In the genomic region with DNA sequence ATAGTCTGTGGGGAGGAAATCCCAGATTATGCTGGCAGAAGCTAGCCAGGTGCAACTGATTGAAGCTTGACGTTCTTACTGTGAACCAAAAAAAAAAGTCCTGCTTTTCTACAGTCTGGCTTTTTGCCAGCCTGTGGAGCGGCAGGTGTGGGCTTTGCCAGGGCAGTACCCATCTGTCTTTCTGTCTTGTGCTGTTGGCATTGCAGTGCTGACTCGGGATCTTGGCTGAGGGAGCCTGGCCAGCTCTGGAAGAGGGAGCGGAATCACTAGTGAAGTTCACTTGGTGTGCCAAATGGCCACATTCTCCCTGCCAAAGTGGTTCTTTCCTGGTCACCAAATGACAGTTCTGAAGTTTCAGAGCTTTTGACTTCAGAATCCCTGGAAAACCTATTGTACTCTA, we compare ENCODE assay signal across 12 cellular contexts. TPM values are rescaled to one million over a fixed set of nuclear protein-coding genes. Genes with fewer than 3 reads are reported as not detected.
DNase-seq lines count a peak whose midpoint lies in the region; ATAC-seq, FAIRE-seq and TF ChIP-seq lines count a peak whose summit lies in the region.
"Had no signal": no experiment of that assay in that cellular context is flagged by ENCODE, and none has a peak within 500 bp of the region (broad histone marks: within the 10 kb centered on the region; RNA-seq: fewer than 3 reads in every experiment).

No MANE protein-coding gene starts in this region.

- peaks cover 36% of the 10 kb centered on the region for H3K4me1 Mint-ChIP-seq in CD14-positive monocyte

- intact Hi-C loops in CD14-positive monocyte (cut with micrococcal nuclease), result no loop called here

- no peaks in the 10 kb centered on the region for H3K27me3 Mint-ChIP-seq in CD14-positive monocyte (ENCODE audit: low read depth in 3 of 3)

- peaks cover 0 to 2% (median 0%) of the 10 kb centered on the region in 7 donors for H3K9me3 Mint-ChIP-seq in CD14-positive monocyte

- H3K36me3 Mint-ChIP-seq in CD14-positive monocyte, result peaks cover 19 to 23% of the 10 kb centered on the region in 2 donors

- DNase-seq in DMS153 (lab: John Stamatoyannopoulos, UW) (peak; percentile 78), NCI-H146 (lab: John Stamatoyannopoulos, UW) (peak; percentile 87), midbrain (lab: John Stamatoyannopoulos, UW) (peak; percentile 22), CD14-positive monocyte (ENCODE audit: low spot score) (no peak), RCC 7860 (ENCODE audit: low spot score) (no peak)
- DNase-seq: activated naive CD4-positive, alpha-beta T cell treated with anti-CD3 and anti-CD28 coated beads, Interleukin-2, amount 50 U/mL, for 16 hours; GDM1; NCI-H526 had no signal

- TF ChIP-seq CTCF in VCaP (conservative IDR thresholded peaks at IDR 0.05) (no peak), CD14-positive monocyte (IDR thresholded peaks at IDR 0.05) (no peak)

- FAIRE-seq in RCC 7860 (lab: Jason Lieb, UNC), result no peak
- FAIRE-seq: endometrium had no signal

- peak overlapping the region; percentile 54 for H3K27ac ChIP-seq in VCaP

- no peak overlapping the region for H3K27ac Mint-ChIP-seq in CD14-positive monocyte

- H3K4me3 Mint-ChIP-seq in CD14-positive monocyte, result no peak overlapping the region

- ATAC-seq in HG03196 (IDR thresholded peaks at IDR 0.05; ENCODE audit: unreplicated experiment) (no peak), HG02938 (IDR thresholded peaks at IDR 0.05; ENCODE audit: unreplicated experiment) (no peak)

RNA-seq across cellular contexts. Expression of gene KIF3B, which starts 5.0 kb away (rescaled TPM):
- 1 to 10 TPM; 1.5 to 3.4 TPM for polyA plus RNA-seq in CD14-positive monocyte

Comparison
In these comparisons a context has a peak if more than half of its experiments do, and no peak if none do; other contexts are left out.
1. DNase-seq: peak in DMS153 (single experiment), NCI-H146 (single experiment) and midbrain (single experiment); none in CD14-positive monocyte (single experiment) and RCC 7860 (single experiment).